ENCODE assay signal across 1 cellular context in genomic region chr16:83809092-83809491, GRCh38.
TF ChIP-seq lines count a peak whose summit lies in the region.

No MANE protein-coding gene starts in this region.

TF ChIP-seq in HepG2, 621 proteins besides CTCF, POLR2A, EP300 and RAD21 (continued from another document):
- TF ChIP-seq, protein P1, sequence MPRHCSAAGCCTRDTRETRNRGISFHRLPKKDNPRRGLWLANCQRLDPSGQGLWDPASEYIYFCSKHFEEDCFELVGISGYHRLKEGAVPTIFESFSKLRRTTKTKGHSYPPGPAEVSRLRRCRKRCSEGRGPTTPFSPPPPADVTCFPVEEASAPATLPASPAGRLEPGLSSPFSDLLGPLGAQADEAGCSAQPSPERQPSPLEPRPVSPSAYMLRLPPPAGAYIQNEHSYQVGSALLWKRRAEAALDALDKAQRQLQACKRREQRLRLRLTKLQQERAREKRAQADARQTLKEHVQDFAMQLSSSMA (CRISPR knock-in tag; IDR thresholded peaks at IDR 0.05): 0 out of 2 replicates have a peak, but pooled peaks have one; percentile 70
- TF ChIP-seq ERF (CRISPR knock-in tag; IDR thresholded peaks at IDR 0.05): no peak
- no peak for TF ChIP-seq ZBTB1 (CRISPR knock-in tag; IDR thresholded peaks at IDR 0.05; ENCODE audit: borderline replicate concordance)
